11 cellular contexts compared by ENCODE assay signal in genomic region chr9:1049641-1050040, GRCh38. TPM values are rescaled to one million over a fixed set of nuclear protein-coding genes. Genes with fewer than 3 reads are reported as not detected.
DNase-seq lines count a peak whose midpoint lies in the region; ATAC-seq, FAIRE-seq and TF ChIP-seq lines count a peak whose summit lies in the region.
"Had no signal": no experiment of that assay in that cellular context is flagged by ENCODE, and none has a peak within 500 bp of the region (broad histone marks: within the 10 kb centered on the region; RNA-seq: fewer than 3 reads in every experiment).

No MANE protein-coding gene starts in this region.

- H2AFZ ChIP-seq in GM12878 (ENCODE audit: control insufficient read depth, low read depth, low read length) (no peak overlapping the region), neuronal stem cell (ENCODE audit: low read length) (peak overlapping the region; percentile 88)

- no peaks in the 10 kb centered on the region for H3K9me3 Mint-ChIP-seq in Calu3 (ENCODE audit: low read depth, unreplicated experiment)

- H4K91ac ChIP-seq in neuronal stem cell (ENCODE audit: low read depth, low read length, poor library complexity) = no peak overlapping the region

- H3K4me1 ChIP-seq in GM12878 (ENCODE audit: control insufficient read depth, insufficient read depth, low read length) (no peaks in the 10 kb centered on the region), neuronal stem cell (ENCODE audit: control insufficient read depth in 2 of 2, insufficient read depth in 1 of 2, low read depth in 1 of 2, low read length in 2 of 2) (peaks cover 0 to 10% of the 10 kb centered on the region in 2 donors)

- no peak overlapping the region for H3K4me3 ChIP-seq in GM12878
- H3K4me3 ChIP-seq in neuronal stem cell (ENCODE audit: low read length in 2 of 2) = no peak overlapping the region
- no peak overlapping the region for H3K4me3 ChIP-seq in foreskin fibroblast (ENCODE audit: low read depth in 1 of 2, low read length in 2 of 2)

- no peak overlapping the region for H2BK15ac ChIP-seq in neuronal stem cell (ENCODE audit: low read length)

- DNase-seq in Calu3 = peak; percentile 18
- peak; percentile 33 for DNase-seq in NCI-H128 (lab: John Stamatoyannopoulos, UW; ENCODE audit: unreplicated experiment)
- DNase-seq in GM12878 (ENCODE audit: low read depth, low spot score) = no peak
- no peak for DNase-seq in neuronal stem cell (ENCODE audit: low spot score)
- DNase-seq in stimulated activated CD4-positive, alpha-beta T cell treated with anti-CD3 and anti-CD28 coated beads, Interleukin-12 subunit alpha, Interleukin-12 subunit beta, amount 100 ng/mL, for 4 hours = no peak
- no peak for DNase-seq in foreskin fibroblast
- no peak for DNase-seq in frontal cortex (ENCODE audit: low spot score in 2 of 2)
- DNase-seq in GM13976 (ENCODE audit: low spot score) = no peak
- DNase-seq: cerebellar nuclear complex, NCI-H2107 had no signal

- H3K27me3 ChIP-seq in GM12878 (replicated peaks in 1 of 2; ENCODE audit: control insufficient read depth in 2 of 2, insufficient read depth in 2 of 2, low read length in 1 of 2) (peaks cover 11 to 38% of the 10 kb centered on the region in 2 experiments), neuronal stem cell (ENCODE audit: control insufficient read depth in 3 of 3, insufficient read depth in 3 of 3, low read depth in 1 of 3, low read length in 3 of 3) (peaks cover 53 to 98% (median 91%) of the 10 kb centered on the region in 3 experiments)

- no peak for TF ChIP-seq RAD21 in GM12878 (IDR thresholded peaks at IDR 0.05; ENCODE audit: insufficient read depth, low read depth, low read length)

- TF ChIP-seq CTCF in Calu3 (IDR thresholded peaks at IDR 0.05; ENCODE audit: unreplicated experiment) (no peak), GM12878 (IDR thresholded peaks at IDR 0.05 in 2 of 3, conservative IDR thresholded peaks at IDR 0.05 in 1 of 3; ENCODE audit: control insufficient read depth in 2 of 3, extremely low read depth in 1 of 3, insufficient read depth in 1 of 3, low read depth in 3 of 3, low read length in 3 of 3) (no peak), foreskin fibroblast (IDR thresholded peaks at IDR 0.05; ENCODE audit: low read depth, low read length) (no peak), GM13976 (IDR thresholded peaks at IDR 0.05; ENCODE audit: borderline replicate concordance, control extremely low read depth, extremely low read depth, insufficient read depth, missing control alignments) (no peak)

- POLR2A ChIA-PET in GM12878 (lab: Charles Lee) = interaction anchor here (0.5 to 1.6 kb wide), 3 partner anchors 8 to 219 kb away, joined by 4 to 5 read pairs (median 4); no protein-coding TSS in a partner anchor

- H3K36me3 Mint-ChIP-seq in Calu3 (ENCODE audit: insufficient read depth, unreplicated experiment) = peaks cover 19% of the 10 kb centered on the region

- H2BK120ac ChIP-seq in neuronal stem cell (ENCODE audit: low read depth, low read length) = no peak overlapping the region

- no peak for TF ChIP-seq POLR2A in GM12878 (IDR thresholded peaks at IDR 0.05; ENCODE audit: low read depth, low read length)

- no peak overlapping the region for H2BK12ac ChIP-seq in neuronal stem cell (ENCODE audit: low read length)

- H3K79me1 ChIP-seq in neuronal stem cell (ENCODE audit: low read depth, low read length) = no peaks in the 10 kb centered on the region

- H4K20me1 ChIP-seq in GM12878 (ENCODE audit: control insufficient read depth, insufficient read depth) = no peaks in the 10 kb centered on the region

- no peak overlapping the region for H3K23ac ChIP-seq in neuronal stem cell (ENCODE audit: low read depth, low read length, poor library complexity)

- BruUV-seq in Calu3 (replicated peaks; lab: Mats Ljungman, UMichigan) = no TSS peak
- no TSS peak for BruUV-seq in GM12878 (replicated peaks; lab: Mats Ljungman, UMichigan)

- FAIRE-seq in GM12878 (lab: Jason Lieb, UNC) (no peak), frontal cortex (lab: Jason Lieb, UNC) (no peak)
- FAIRE-seq: TTC549 had no signal

- H3K4me3 Mint-ChIP-seq in Calu3 (ENCODE audit: low read depth, unreplicated experiment) = peak overlapping the region; percentile 64

- SMC1A ChIA-PET in GM12878 (lab: Charles Lee; ENCODE audit: uncharacterized antibody, unreplicated experiment) = interaction anchor here (1.2 to 1.6 kb wide), 3 partner anchors 14 to 351 kb away, joined by 4 to 5 read pairs (median 4); no protein-coding TSS in a partner anchor

- H3K4ac ChIP-seq in neuronal stem cell (ENCODE audit: low read length) = no peak overlapping the region

- peaks cover 13% of the 10 kb centered on the region for H3K4me1 Mint-ChIP-seq in Calu3 (ENCODE audit: low read depth, unreplicated experiment)

- H3K4me2 ChIP-seq in GM12878 (ENCODE audit: control insufficient read depth, insufficient read depth) = no peak overlapping the region
- no peak overlapping the region for H3K4me2 ChIP-seq in neuronal stem cell (ENCODE audit: insufficient read depth, low read length, poor library complexity, severe bottlenecking)

- H3K79me2 ChIP-seq in GM12878 (ENCODE audit: control insufficient read depth, insufficient read depth, low read length) = no peaks in the 10 kb centered on the region

- intact Hi-C loops in Calu3 (cut with micrococcal nuclease; ENCODE audit: unreplicated experiment) = no loop called here
- intact Hi-C loops in GM12878 (cut with micrococcal nuclease; ENCODE audit: unreplicated experiment) = no loop called here

- no peak for ATAC-seq in GM12878

- H3K27ac ChIP-seq in GM12878 (ENCODE audit: control insufficient read depth, insufficient read depth) = no peak overlapping the region
- H3K27ac ChIP-seq in neuronal stem cell (replicated peaks; ENCODE audit: low read length) = no peak overlapping the region

- RAD21 ChIA-PET in GM12878 (lab: Charles Lee; ENCODE audit: unreplicated experiment) = interaction anchor here (0.7 to 1.5 kb wide), 8 partner anchors 10 to 379 kb away, joined by 3 to 5 read pairs (median 4); no protein-coding TSS in a partner anchor

- no peak overlapping the region for H2BK5ac ChIP-seq in neuronal stem cell (ENCODE audit: low read length)

- no peak overlapping the region for H3K18ac ChIP-seq in neuronal stem cell (ENCODE audit: low read length)

- peaks cover 28% of the 10 kb centered on the region for H3K27me3 Mint-ChIP-seq in Calu3 (ENCODE audit: unreplicated experiment)

- no peak overlapping the region for H3K14ac ChIP-seq in neuronal stem cell (ENCODE audit: low read length)

- CTCF ChIA-PET in Calu3 (lab: Charles Lee) (no interaction called here), GM12878 (lab: Yijun Ruan, JAX) (interaction anchor here (3.8 kb wide), 1 partner anchor 40 kb away, joined by 14 read pairs; no protein-coding TSS in a partner anchor)

- peak overlapping the region; percentile 58 for H3K27ac Mint-ChIP-seq in Calu3 (ENCODE audit: unreplicated experiment)

- no peak overlapping the region for H2AK5ac ChIP-seq in neuronal stem cell (ENCODE audit: low read depth, low read length)

- H3K36me3 ChIP-seq in GM12878 (ENCODE audit: control insufficient read depth in 2 of 2, insufficient read depth in 2 of 2, low read length in 1 of 2) (no peaks in the 10 kb centered on the region), neuronal stem cell (replicated peaks in 1 of 2; ENCODE audit: control insufficient read depth in 2 of 2, insufficient read depth in 2 of 2, low read length in 2 of 2) (no peaks in the 10 kb centered on the region)

- H3K9ac ChIP-seq in GM12878 (ENCODE audit: control insufficient read depth, insufficient read depth, low read length) = no peak overlapping the region
- no peak overlapping the region for H3K9ac ChIP-seq in neuronal stem cell (ENCODE audit: low read depth, low read length, poor library complexity)

- WGBS in GM12878 (ENCODE audit: insufficient coverage, insufficient replicate concordance, low lambda C conversion rate, missing lambda C conversion rate) = 42% methylated on average over 12 of the region's 12 CpGs
- no CpG with 5 or more reads among the region's 12 CpGs for WGBS in neuronal stem cell (ENCODE audit: extremely low coverage in 2 of 2, insufficient read length in 2 of 2, insufficient replicate concordance in 1 of 2), 2 donors

- no peak overlapping the region for H4K8ac ChIP-seq in neuronal stem cell (ENCODE audit: low read depth, low read length)

- H3K9me3 ChIP-seq in GM12878 (replicated peaks; ENCODE audit: control insufficient read depth, insufficient read depth, low read length) (peaks cover 3% of the 10 kb centered on the region; the same call in 2 of the 3 replicates), neuronal stem cell (replicated peaks in 1 of 2; ENCODE audit: control insufficient read depth in 2 of 2, insufficient read depth in 1 of 2, low read depth in 1 of 2, low read length in 2 of 2) (peaks cover 3 to 21% of the 10 kb centered on the region in 2 donors)

- in situ Hi-C loops in GM12878 (cut with MboI) = no loop called here
- in situ Hi-C loops in GM13976 (cut with MboI; ENCODE audit: low sequenced_read_pairs, unreplicated experiment) = loop anchor here (10.0 to 25.0 kb wide), 2 partner anchors 75 to 388 kb away; partner anchors contain the start of gene DMRT3

- TF ChIP-seq EP300 in GM12878 (IDR thresholded peaks at IDR 0.05; ENCODE audit: borderline replicate concordance in 1 of 2, control insufficient read depth in 1 of 2, low read depth in 2 of 2, low read length in 2 of 2) = no peak

RNA-seq across cellular contexts. Expression of gene DMRT2, which starts 0.5 kb away (rescaled TPM):
- total RNA-seq in Calu3 (2022) = not detected in 2 replicates
- 0.51 and 0.92 TPM in 2 replicates for total RNA-seq in GM12878 (2013; cell fraction: nucleolus; rRNA removed)
- total RNA-seq in GM12878 (2014; rRNA removed) = 0.65 and 1.1 TPM in 2 replicates
- 0.55 and 0.63 TPM in 2 replicates for total RNA-seq in GM12878 (2014; rRNA removed; fragmentation: Illumina TruSeq; extraction: Trizol)
- 0.82 and 1.0 TPM in 2 replicates for total RNA-seq in GM12878 (2021)
- polyA plus RNA-seq in GM12878 (2011; ENCODE audit: low read depth) = not detected
- 43.1 and 50.2 TPM in 2 replicates for polyA plus RNA-seq in GM12878 (2011; rRNA removed)
- polyA plus RNA-seq in GM12878 (2011; cell fraction: cytosol; rRNA removed) = 56.3 and 59.9 TPM in 2 replicates
- 64.5 and 78.7 TPM in 2 replicates for polyA plus RNA-seq in GM12878 (2011; cell fraction: nucleus; rRNA removed)
- not detected in 2 replicates for polyA plus RNA-seq in GM12878 (2012)
- polyA plus RNA-seq in GM12878 (2014; fragmentation: Illumina TruSeq; extraction: Trizol) = 0.57 and 0.82 TPM in 2 replicates
- polyA plus RNA-seq in GM12878 (2014; fragmentation: Nextera tagmentation; extraction: Ambion mirVana) = under 1 TPM; 0.08 to 0.18 TPM
- 0.69 and 0.96 TPM in 2 replicates for polyA plus RNA-seq in GM12878 (2014; rRNA removed)
- polyA plus RNA-seq in GM12878 (2016; fragmentation: Nextera tagmentation; extraction: Ambion mirVana) = under 1 TPM; 0.09 to 0.70 TPM
- 50.6 and 74.6 TPM in 2 replicates for polyA minus RNA-seq in GM12878 (2011; rRNA and poly(A)+ RNA removed)
- polyA minus RNA-seq in GM12878 (2011; cell fraction: cytosol; rRNA and poly(A)+ RNA removed) = 19.9 and 24.5 TPM in 2 replicates
- 54.0 and 96.1 TPM in 2 replicates for polyA minus RNA-seq in GM12878 (2011; cell fraction: nucleus; rRNA and poly(A)+ RNA removed)
- polyA plus RNA-seq in neuronal stem cell (2013, experiment 1 of 2) = 0.36 TPM
- 0.53 TPM for polyA plus RNA-seq in neuronal stem cell (2013, experiment 2 of 2)
- total RNA-seq in frontal cortex = not detected

Comparison
In these comparisons a context has a peak if more than half of its experiments do, and no peak if none do; other contexts are left out.
1. DNase-seq: peak in Calu3 (single experiment) and NCI-H128 (single experiment); none in GM12878 (single experiment), neuronal stem cell (single experiment), stimulated activated CD4-positive, alpha-beta T cell treated with anti-CD3 and anti-CD28 coated beads, Interleukin-12 subunit alpha, Interleukin-12 subunit beta, amount 100 ng/mL, for 4 hours (single experiment), foreskin fibroblast (0 of 2), frontal cortex (0 of 2) and GM13976 (single experiment).